1 cellular context compared by ENCODE assay signal in genomic region chr18:44671914-44672313, GRCh38.
TF ChIP-seq lines count a peak whose summit lies in the region.

No MANE protein-coding gene starts in this region.

TF ChIP-seq in GM12878, 131 proteins besides CTCF, POLR2A, EP300 and RAD21:
- TF ChIP-seq RFX5 (IDR thresholded peaks at IDR 0.05; ENCODE audit: low read depth, low read length) (no peak), TARDBP (IDR thresholded peaks at IDR 0.05; ENCODE audit: borderline replicate concordance) (no peak), ZBED1 (IDR thresholded peaks at IDR 0.05; ENCODE audit: borderline replicate concordance) (no peak), SPI1 (IDR thresholded peaks at IDR 0.05; ENCODE audit: borderline replicate concordance, insufficient read depth, low read depth, low read length) (no peak), ATF3 (IDR thresholded peaks at IDR 0.05; ENCODE audit: borderline replicate concordance, extremely low read depth, low read depth, low read length) (no peak), ZNF384 (IDR thresholded peaks at IDR 0.05; ENCODE audit: borderline replicate concordance, low read depth, low read length) (no peak), PRDM15 (CRISPR knock-in tag; IDR thresholded peaks at IDR 0.05) (no peak)
